Comparison of ENCODE assay signal across 9 cellular contexts in genomic region chr9:123102380-123103113, GRCh38.
DNase-seq lines count a peak whose midpoint lies in the region; ATAC-seq, FAIRE-seq and TF ChIP-seq lines count a peak whose summit lies in the region.
"Had no signal": no experiment of that assay in that cellular context is flagged by ENCODE, and none has a peak within 500 bp of the region (broad histone marks: within the 10 kb centered on the region; RNA-seq: fewer than 3 reads in every experiment).

No MANE protein-coding gene starts in this region.

- no peak overlapping the region for H3K4me3 Mint-ChIP-seq in neural progenitor cell

- no peaks in the 10 kb centered on the region for H3K4me1 ChIP-seq in OCI-LY3 (ENCODE audit: low read length)
- H3K4me1 ChIP-seq in endothelial cell of umbilical vein (ENCODE audit: control insufficient read depth, extremely low read depth, insufficient read depth, low read length) = no peaks in the 10 kb centered on the region
- peaks cover 9% of the 10 kb centered on the region for H3K4me1 ChIP-seq in neural progenitor cell
- no peaks in the 10 kb centered on the region for H3K4me1 ChIP-seq in body of pancreas
- H3K4me1 ChIP-seq: testis had no signal

- H2AFZ ChIP-seq in OCI-LY3 (ENCODE audit: low read depth, low read length) (no peak overlapping the region), endothelial cell of umbilical vein (ENCODE audit: low read depth, low read length) (no peak overlapping the region), neural progenitor cell (replicated peaks) (no peak overlapping the region)

- H4K20me1 ChIP-seq in OCI-LY3 (ENCODE audit: insufficient read depth, low read length) = no peaks in the 10 kb centered on the region
- no peaks in the 10 kb centered on the region for H4K20me1 ChIP-seq in endothelial cell of umbilical vein (replicated peaks; ENCODE audit: control insufficient read depth, extremely low read depth, insufficient read depth, low read length)
- peaks cover 4% of the 10 kb centered on the region for H4K20me1 ChIP-seq in neural progenitor cell (ENCODE audit: low read depth)

- intact Hi-C loops in endothelial cell of umbilical vein (cut with micrococcal nuclease) (loop anchor here (1.0 to 2.0 kb wide), 2 partner anchors 123 to 248 kb away; no protein-coding TSS in a partner anchor), body of pancreas (cut with DNase I) (no loop called here)

- no peak overlapping the region for H3K4me2 ChIP-seq in OCI-LY3 (ENCODE audit: low read length)
- no peak overlapping the region for H3K4me2 ChIP-seq in endothelial cell of umbilical vein (ENCODE audit: insufficient read depth, low read length)
- no peak overlapping the region for H3K4me2 ChIP-seq in neural progenitor cell

- no peak for TF ChIP-seq POLR2A in endothelial cell of umbilical vein (IDR thresholded peaks at IDR 0.05; ENCODE audit: low read depth, low read length)
- no peak for TF ChIP-seq POLR2A in body of pancreas (IDR thresholded peaks at IDR 0.05)

- H3K9me1 ChIP-seq in endothelial cell of umbilical vein (replicated peaks; ENCODE audit: control insufficient read depth, extremely low read depth, insufficient read depth, low read length) = no peaks in the 10 kb centered on the region

- DNase-seq in GM10266 (ENCODE audit: extremely low spot score) (no peak), endothelial cell of umbilical vein (ENCODE audit: low read depth, low spot score) (peak; percentile 20), neural progenitor cell (ENCODE audit: low spot score) (no peak), body of pancreas (no peak), midbrain (lab: John Stamatoyannopoulos, UW) (no peak)
- no peak for DNase-seq in stimulated activated CD4-positive, alpha-beta T cell treated with anti-CD3 and anti-CD28 coated beads, Interleukin-4, amount 100 ng/mL, for 24 hours
- no peak for DNase-seq in activated T-cell treated with anti-CD3 and anti-CD28 coated beads, Interleukin-2, amount 50 U/mL, for 48 hours
- DNase-seq: testis had no signal

- WGBS in body of pancreas, 2 donors = 74 to 79% methylated on average over 3 of the region's 3 CpGs

- H3F3A ChIP-seq in neural progenitor cell (ENCODE audit: low read depth) = peaks cover 8% of the 10 kb centered on the region

- TF ChIP-seq CTCF in GM10266 (IDR thresholded peaks at IDR 0.05; ENCODE audit: control insufficient read depth, insufficient read depth, low read depth, missing control alignments) (peak; percentile 33), OCI-LY3 (IDR thresholded peaks at IDR 0.05; ENCODE audit: low read depth, low read length) (peak; percentile 38), endothelial cell of umbilical vein (IDR thresholded peaks at IDR 0.05; ENCODE audit: extremely low read depth in 1 of 2, insufficient read depth in 1 of 2, low read depth in 1 of 2, low read length in 2 of 2) (peak; percentile 6 to 18), neural progenitor cell (IDR thresholded peaks at IDR 0.05) (peak; percentile 35), body of pancreas (IDR thresholded peaks at IDR 0.05) (peak in 2 of 7 experiments; percentile 31 to 35)

- H3K9ac ChIP-seq in OCI-LY3 (ENCODE audit: low read length) = no peak overlapping the region
- H3K9ac ChIP-seq in endothelial cell of umbilical vein (replicated peaks; ENCODE audit: extremely low read depth, insufficient read depth, low read length) = no peak overlapping the region
- H3K9ac ChIP-seq in neural progenitor cell = no peak overlapping the region

- CTCF ChIA-PET in endothelial cell of umbilical vein (lab: Charles Lee) = interaction anchor here (0.9 to 5.2 kb wide), 13 partner anchors 9 to 247 kb away, joined by 3 to 88 read pairs (median 4); no protein-coding TSS in a partner anchor

- H3K36me3 ChIP-seq in OCI-LY3 (replicated peaks; ENCODE audit: low read depth, low read length) = peaks cover 50% of the 10 kb centered on the region
- peaks cover 10 to 44% of the 10 kb centered on the region in 2 experiments for H3K36me3 ChIP-seq in endothelial cell of umbilical vein (ENCODE audit: control insufficient read depth in 2 of 2, extremely low read depth in 1 of 2, insufficient read depth in 2 of 2, low read length in 2 of 2)
- H3K36me3 ChIP-seq in neural progenitor cell = peaks cover 8% of the 10 kb centered on the region
- peaks cover 13 to 23% of the 10 kb centered on the region in 2 donors for H3K36me3 ChIP-seq in body of pancreas (replicated peaks in 1 of 2; ENCODE audit: insufficient read depth in 1 of 2, low read depth in 2 of 2)

- dilution Hi-C loops in endothelial cell of umbilical vein (cut with MboI; ENCODE audit: extremely low pct_ligation_motif_present, low sequenced_read_pairs) = no loop called here

- H3K4me3 ChIP-seq in OCI-LY3 (ENCODE audit: low read length) (no peak overlapping the region), endothelial cell of umbilical vein (replicated peaks in 1 of 3; ENCODE audit: insufficient read depth in 1 of 3, low read depth in 1 of 3, low read length in 3 of 3) (no peak overlapping the region), neural progenitor cell (no peak overlapping the region), body of pancreas (no peak overlapping the region)
- H3K4me3 ChIP-seq: testis had no signal

- no peaks in the 10 kb centered on the region for H3K9me3 Mint-ChIP-seq in neural progenitor cell

- FAIRE-seq in endothelial cell of umbilical vein (lab: Jason Lieb, UNC) = no peak

- no peak overlapping the region for H3K27ac Mint-ChIP-seq in neural progenitor cell

- no peaks in the 10 kb centered on the region for H3K27me3 Mint-ChIP-seq in neural progenitor cell (ENCODE audit: insufficient read depth, low read depth)

- H3K4me1 Mint-ChIP-seq in neural progenitor cell = peaks cover under 1% of the 10 kb centered on the region

- no peak for ATAC-seq in body of pancreas

- H3K79me2 ChIP-seq in OCI-LY3 (ENCODE audit: low read length) (no peaks in the 10 kb centered on the region), endothelial cell of umbilical vein (ENCODE audit: control insufficient read depth, insufficient read depth, low read length) (no peaks in the 10 kb centered on the region), neural progenitor cell (ENCODE audit: low read depth) (no peaks in the 10 kb centered on the region)

- peaks cover 36% of the 10 kb centered on the region for H3K36me3 Mint-ChIP-seq in neural progenitor cell

- H3K27ac ChIP-seq in OCI-LY3 (ENCODE audit: low read length) (no peak overlapping the region), endothelial cell of umbilical vein (ENCODE audit: insufficient read depth, low read depth, low read length) (no peak overlapping the region), neural progenitor cell (peak overlapping the region; percentile 44), body of pancreas (no peak overlapping the region)
- H3K27ac ChIP-seq: testis had no signal

- BruUV-seq in endothelial cell of umbilical vein (replicated peaks; lab: Mats Ljungman, UMichigan) = no TSS peak

- H3K27me3 ChIP-seq in OCI-LY3 (ENCODE audit: low read depth, low read length) = no peaks in the 10 kb centered on the region
- H3K27me3 ChIP-seq in endothelial cell of umbilical vein (ENCODE audit: control insufficient read depth in 2 of 2, insufficient read depth in 2 of 2, low read length in 2 of 2) = no peaks in the 10 kb centered on the region
- no peaks in the 10 kb centered on the region for H3K27me3 ChIP-seq in neural progenitor cell
- H3K27me3 ChIP-seq in body of pancreas = no peaks in the 10 kb centered on the region
- H3K27me3 ChIP-seq: testis had no signal

- POLR2A ChIA-PET in endothelial cell of umbilical vein (lab: Charles Lee) = no interaction called here

- H3K9me3 ChIP-seq in OCI-LY3 (ENCODE audit: insufficient read depth, low read length) (no peaks in the 10 kb centered on the region), endothelial cell of umbilical vein (replicated peaks; ENCODE audit: control insufficient read depth, insufficient read depth, low read length) (no peaks in the 10 kb centered on the region), neural progenitor cell (ENCODE audit: low read depth) (no peaks in the 10 kb centered on the region), body of pancreas (no peaks in the 10 kb centered on the region)
- H3K9me3 ChIP-seq: testis had no signal

TF ChIP-seq in endothelial cell of umbilical vein, 7 proteins besides CTCF, POLR2A, EP300 and RAD21:
- no peak for TF ChIP-seq GATA2 (IDR thresholded peaks at IDR 0.05; ENCODE audit: insufficient read depth, insufficient read length, low read depth, low read length)
- no peak for TF ChIP-seq MAX (IDR thresholded peaks at IDR 0.05; ENCODE audit: insufficient read depth, insufficient read length)
- no peak for TF ChIP-seq FOS (IDR thresholded peaks at IDR 0.05; ENCODE audit: borderline replicate concordance, insufficient read depth, low read length)
- no peak for TF ChIP-seq MYC (IDR thresholded peaks at IDR 0.05; ENCODE audit: low read depth, low read length)
- no peak for TF ChIP-seq JUN (IDR thresholded peaks at IDR 0.05; ENCODE audit: borderline replicate concordance, insufficient read depth, insufficient read length, low read depth)
- no peak for TF ChIP-seq EZH2 (IDR thresholded peaks at IDR 0.05; ENCODE audit: borderline replicate concordance, low read depth, low read length, severe bottlenecking)
- no peak for TF ChIP-seq POLR2AphosphoS5 (IDR thresholded peaks at IDR 0.05; ENCODE audit: insufficient read depth, low read depth, low read length)
TF ChIP-seq in endothelial cell of umbilical vein: peak in this region for 0.
